ENCODE assay signal across 13 cellular contexts in genomic region chr9:96448546-96449170, GRCh38. TPM values are rescaled to one million over a fixed set of nuclear protein-coding genes. Genes with fewer than 3 reads are reported as not detected.
DNase-seq lines count a peak whose midpoint lies in the region; ATAC-seq and TF ChIP-seq lines count a peak whose summit lies in the region.
"Had no signal": no experiment of that assay in that cellular context is flagged by ENCODE, and none has a peak within 500 bp of the region (broad histone marks: within the 10 kb centered on the region; RNA-seq: fewer than 3 reads in every experiment).

No MANE protein-coding gene starts in this region.

- H3K9me3 ChIP-seq in CD4-positive, CD25-positive, alpha-beta regulatory T cell (ENCODE audit: control insufficient read depth in 2 of 2, low read length in 2 of 2), result no peaks in the 10 kb centered on the region
- H3K9me3 ChIP-seq in neuronal stem cell (replicated peaks in 1 of 2; ENCODE audit: control insufficient read depth in 2 of 2, insufficient read depth in 1 of 2, low read depth in 1 of 2, low read length in 2 of 2), result no peaks in the 10 kb centered on the region
- H3K9me3 ChIP-seq: SK-N-SH had no signal

- DNase-seq in CD4-positive, CD25-positive, alpha-beta regulatory T cell, result no peak
- DNase-seq in NCI-H82 (lab: John Stamatoyannopoulos, UW), result peak; percentile 73
- no peak for DNase-seq in neuronal stem cell (ENCODE audit: low spot score)
- no peak for DNase-seq in NCI-H1417 (lab: John Stamatoyannopoulos, UW)
- DNase-seq in NCI-H2107 treated with DMSO at 0.1 percent for 48 hours (lab: John Stamatoyannopoulos, UW; ENCODE audit: unreplicated experiment), result no peak
- no peak for DNase-seq in Calu3
- DNase-seq: activated T-cell treated with anti-CD3 and anti-CD28 coated beads, Interleukin-2, amount 50 U/mL, for 48 hours; NCI-H1930; OCI-M1; right cardiac atrium; SK-N-SH; substantia nigra had no signal

- H3K27ac ChIP-seq in CD4-positive, CD25-positive, alpha-beta regulatory T cell (ENCODE audit: insufficient read depth, low read length, poor library complexity, severe bottlenecking), result no peak overlapping the region
- H3K27ac ChIP-seq in neuronal stem cell (replicated peaks; ENCODE audit: low read length), result no peak overlapping the region

- H2BK12ac ChIP-seq in neuronal stem cell (ENCODE audit: low read length), result no peak overlapping the region

- no peak overlapping the region for H3K14ac ChIP-seq in neuronal stem cell (ENCODE audit: low read length)

- BruUV-seq in Calu3 (replicated peaks; lab: Mats Ljungman, UMichigan), result no TSS peak

- H2BK15ac ChIP-seq in neuronal stem cell (ENCODE audit: low read length), result no peak overlapping the region

- peak overlapping the region; percentile 39 to 90 (median 78) for H3K4me3 Mint-ChIP-seq in CD4-positive, CD25-positive, alpha-beta regulatory T cell
- H3K4me3 Mint-ChIP-seq in brain (peak overlapping the region; percentile 86 to 90 (median 87)), Calu3 (ENCODE audit: low read depth, unreplicated experiment) (no peak overlapping the region)

- no peak overlapping the region for H2AK5ac ChIP-seq in neuronal stem cell (ENCODE audit: low read depth, low read length)

- H3K9me3 Mint-ChIP-seq in CD4-positive, CD25-positive, alpha-beta regulatory T cell, result no peaks in the 10 kb centered on the region
- H3K9me3 Mint-ChIP-seq in brain, result no peaks in the 10 kb centered on the region
- H3K9me3 Mint-ChIP-seq in Calu3 (ENCODE audit: low read depth, unreplicated experiment), result no peaks in the 10 kb centered on the region

- no peak overlapping the region for H3K4me3 ChIP-seq in CD4-positive, CD25-positive, alpha-beta regulatory T cell (ENCODE audit: low read depth, low read length)
- H3K4me3 ChIP-seq in neuronal stem cell (ENCODE audit: low read length in 2 of 2), result no peak overlapping the region

- no peak for TF ChIP-seq CTCF in brain (conservative IDR thresholded peaks at IDR 0.05)
- no peak for TF ChIP-seq CTCF in Calu3 (IDR thresholded peaks at IDR 0.05; ENCODE audit: unreplicated experiment)

- H4K91ac ChIP-seq in neuronal stem cell (ENCODE audit: low read depth, low read length, poor library complexity), result no peak overlapping the region

- H3K18ac ChIP-seq in neuronal stem cell (ENCODE audit: low read length), result no peak overlapping the region

- H3K4me1 ChIP-seq in CD4-positive, CD25-positive, alpha-beta regulatory T cell (ENCODE audit: control insufficient read depth, insufficient read depth, low read length, poor library complexity, severe bottlenecking), result peaks cover 27% of the 10 kb centered on the region
- peaks cover 3 to 8% of the 10 kb centered on the region in 2 donors for H3K4me1 ChIP-seq in neuronal stem cell (ENCODE audit: control insufficient read depth in 2 of 2, insufficient read depth in 1 of 2, low read depth in 1 of 2, low read length in 2 of 2)

- no peaks in the 10 kb centered on the region for H3K36me3 ChIP-seq in CD4-positive, CD25-positive, alpha-beta regulatory T cell (ENCODE audit: control insufficient read depth, insufficient read depth, low read length)
- H3K36me3 ChIP-seq in neuronal stem cell (replicated peaks in 1 of 2; ENCODE audit: control insufficient read depth in 2 of 2, insufficient read depth in 2 of 2, low read length in 2 of 2), result no peaks in the 10 kb centered on the region

- H3K36me3 Mint-ChIP-seq in CD4-positive, CD25-positive, alpha-beta regulatory T cell, result no peaks in the 10 kb centered on the region
- H3K36me3 Mint-ChIP-seq in brain (no peaks in the 10 kb centered on the region), Calu3 (ENCODE audit: insufficient read depth, unreplicated experiment) (peaks cover 16% of the 10 kb centered on the region)

- H2AFZ ChIP-seq in neuronal stem cell (ENCODE audit: low read length), result peak overlapping the region; percentile 99

- H3K4me2 ChIP-seq in neuronal stem cell (ENCODE audit: insufficient read depth, low read length, poor library complexity, severe bottlenecking), result no peak overlapping the region

- CTCF ChIA-PET in Calu3 (lab: Charles Lee), result no interaction called here

- peaks cover 3% of the 10 kb centered on the region for H3K79me1 ChIP-seq in neuronal stem cell (ENCODE audit: low read depth, low read length)

- H2BK120ac ChIP-seq in neuronal stem cell (ENCODE audit: low read depth, low read length), result no peak overlapping the region

- H3K27ac Mint-ChIP-seq in CD4-positive, CD25-positive, alpha-beta regulatory T cell, result peak overlapping the region in 2 of 3 donors; percentile 53 to 64
- peak overlapping the region in 1 of 5 experiments; percentile 77 for H3K27ac Mint-ChIP-seq in brain
- H3K27ac Mint-ChIP-seq in Calu3 (ENCODE audit: unreplicated experiment), result no peak overlapping the region

- H3K4ac ChIP-seq in neuronal stem cell (ENCODE audit: low read length), result no peak overlapping the region

- no peak for ATAC-seq in CD4-positive, CD25-positive, alpha-beta regulatory T cell (ENCODE audit: low read depth in 2 of 2)

- no peak overlapping the region for H4K8ac ChIP-seq in neuronal stem cell (ENCODE audit: low read depth, low read length)

- WGBS in neuronal stem cell (ENCODE audit: extremely low coverage in 2 of 2, insufficient read length in 2 of 2, insufficient replicate concordance in 1 of 2), 2 donors, result no CpG with 5 or more reads among the region's 11 CpGs

- H3K4me1 Mint-ChIP-seq in CD4-positive, CD25-positive, alpha-beta regulatory T cell, result peaks cover 13 to 25% (median 18%) of the 10 kb centered on the region in 4 donors
- H3K4me1 Mint-ChIP-seq in brain (peaks cover 39% of the 10 kb centered on the region), Calu3 (ENCODE audit: low read depth, unreplicated experiment) (peaks cover 12% of the 10 kb centered on the region)

- no peaks in the 10 kb centered on the region for H3K27me3 ChIP-seq in CD4-positive, CD25-positive, alpha-beta regulatory T cell (ENCODE audit: control insufficient read depth, insufficient read depth, low read length)
- no peaks in the 10 kb centered on the region for H3K27me3 ChIP-seq in neuronal stem cell (ENCODE audit: control insufficient read depth in 3 of 3, insufficient read depth in 3 of 3, low read depth in 1 of 3, low read length in 3 of 3)

- intact Hi-C loops in Calu3 (cut with micrococcal nuclease; ENCODE audit: unreplicated experiment), result loop anchor here (10.0 kb wide), 1 partner anchor 206 kb away; the partner anchor contains the start of gene PRXL2C

- H3K27me3 Mint-ChIP-seq in CD4-positive, CD25-positive, alpha-beta regulatory T cell, result peaks cover 18% of the 10 kb centered on the region
- H3K27me3 Mint-ChIP-seq in brain (peaks cover 4% of the 10 kb centered on the region), Calu3 (ENCODE audit: unreplicated experiment) (no peaks in the 10 kb centered on the region)

- H3K9ac ChIP-seq in neuronal stem cell (ENCODE audit: low read depth, low read length, poor library complexity), result no peak overlapping the region

- H2BK5ac ChIP-seq in neuronal stem cell (ENCODE audit: low read length), result no peak overlapping the region

- H3K23ac ChIP-seq in neuronal stem cell (ENCODE audit: low read depth, low read length, poor library complexity), result no peak overlapping the region

RNA-seq across cellular contexts. Expression of gene HABP4, which starts 1.3 kb away (rescaled TPM):
- total RNA-seq in CD4-positive, CD25-positive, alpha-beta regulatory T cell, result 21.5 TPM
- 10 to 100 TPM; 19.8 to 25.5 (median 21.0) TPM for polyA plus RNA-seq in CD4-positive, CD25-positive, alpha-beta regulatory T cell
- 44.6 TPM for polyA plus RNA-seq in brain (ENCODE audit: insufficient read depth, low read depth, low replicate concordance)
- 21.5 TPM for polyA plus RNA-seq in neuronal stem cell (2013, experiment 1 of 2)
- polyA plus RNA-seq in neuronal stem cell (2013, experiment 2 of 2), result 21.1 TPM
- 9.8 and 11.6 TPM in 2 replicates for total RNA-seq in Calu3 (2022)

RNA-seq across cellular contexts. Expression of gene ZNF367, which starts 30.5 kb away (rescaled TPM):
- 8.8 TPM for total RNA-seq in CD4-positive, CD25-positive, alpha-beta regulatory T cell
- polyA plus RNA-seq in CD4-positive, CD25-positive, alpha-beta regulatory T cell, result 1 to 10 TPM; 1.1 to 1.6 (median 1.4) TPM
- polyA plus RNA-seq in brain (ENCODE audit: insufficient read depth, low read depth, low replicate concordance), result 10.4 TPM
- polyA plus RNA-seq in neuronal stem cell (2013, experiment 1 of 2), result 5.1 TPM
- polyA plus RNA-seq in neuronal stem cell (2013, experiment 2 of 2), result 5.1 TPM
- 8.6 and 9.6 TPM in 2 replicates for total RNA-seq in Calu3 (2022)
